ENCODE assay signal across 26 cellular contexts in the genomic region with DNA sequence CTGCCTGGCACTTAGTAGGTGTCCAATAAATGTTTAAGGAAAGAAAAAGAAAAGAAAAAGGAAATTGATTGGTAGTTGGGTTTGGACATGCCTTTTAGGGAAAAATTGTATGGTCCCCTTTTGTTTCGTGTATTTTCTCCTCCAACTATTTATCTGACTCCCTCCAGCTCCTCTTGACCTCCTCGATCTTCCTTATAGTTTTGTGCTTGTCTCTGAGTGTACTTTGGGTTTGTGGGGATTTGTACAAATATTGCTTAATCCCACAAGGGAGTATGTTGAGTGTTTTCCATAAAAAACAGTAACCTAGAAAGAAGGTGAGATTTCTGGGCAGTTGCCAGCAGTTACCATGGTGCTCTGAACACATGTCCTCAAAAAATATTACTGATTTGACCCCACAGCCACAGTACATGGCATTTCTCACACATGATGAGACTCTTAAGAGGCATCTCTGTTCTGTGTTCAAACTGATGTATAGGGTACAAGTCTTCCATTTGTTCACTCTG. TPM values are rescaled to one million over a fixed set of nuclear protein-coding genes. Genes with fewer than 3 reads are reported as not detected.
"Had no signal": no experiment of that assay in that cellular context is flagged by ENCODE, and none has a peak within 500 bp of the region (broad histone marks: within the 10 kb centered on the region; RNA-seq: fewer than 3 reads in every experiment).

No MANE protein-coding gene starts in this region.

- DNase-seq: activated CD4-positive, alpha-beta memory T cell treated with anti-CD3 and anti-CD28 coated beads for 36 hours; activated CD4-positive, alpha-beta T cell treated with anti-CD3 and anti-CD28 coated beads, Interleukin-2, amount 10 ng/mL, durations not matched to agents 7 days and 5 days; activated CD4-positive, CD25-positive, alpha-beta regulatory T cell; activated CD8-positive, alpha-beta memory T cell treated with anti-CD3 and anti-CD28 coated beads for 24 hours; activated gamma-delta T cell; activated naive CD4-positive, alpha-beta T cell treated with anti-CD3 and anti-CD28 coated beads for 36 hours; activated T-cell treated with anti-CD3 and anti-CD28 coated beads, Interleukin-2, amount 50 U/mL, for 48 hours; caudate nucleus; MM.1S; NCI-H1105; NCI-H1436; NCI-H187 treated with DMSO at 0.1 percent for 48 hours; NCI-H2081 treated with DMSO at 0.1 percent for 48 hours; NCI-H510A treated with DMSO at 0.1 percent for 48 hours; NCI-H774; NK-92 treated with Interleukin-12 subunit alpha and Interleukin-12 subunit beta, amount 100 ng/mL, for 24 hours; OCI-M1; RPMI8226; SK-N-SH; T-helper 1 cell had no signal

- H3K9ac ChIP-seq: KMS-11, SK-N-SH had no signal

- ATAC-seq: activated T-helper 17 cell treated with anti-CD3 and anti-CD28 coated beads, Interleukin-2, amount 50 U/mL, for 72 hours; Panc1; Right ventricle myocardium inferior had no signal

- H3K4me2 ChIP-seq: KMS-11 had no signal

- H3K27ac ChIP-seq: KMS-11, VCaP had no signal

- H3K9me3 ChIP-seq: SK-N-SH had no signal

RNA-seq across cellular contexts. Expression of a gene that starts 15.7 kb away (rescaled TPM):
- total RNA-seq: activated CD4-positive, alpha-beta memory T cell treated with anti-CD3 and anti-CD28 coated beads for 36 hours; activated CD4-positive, alpha-beta T cell treated with anti-CD3 and anti-CD28 coated beads, Interleukin-2, amount 10 ng/mL, durations not matched to agents 7 days and 5 days; activated naive CD4-positive, alpha-beta T cell treated with anti-CD3 and anti-CD28 coated beads for 36 hours; activated T-helper 17 cell treated with anti-CD3 and anti-CD28 coated beads, Interleukin-2, amount 50 U/mL, for 72 hours; Right ventricle myocardium inferior; T-helper 2 cell treated with Interferon-gamma antibody and Interleukin-4, amounts not matched to agents 100 ng/mL and 5 ng/mL, for 36 hours had no signal
- polyA plus RNA-seq: SK-N-SH had no signal
